In the genomic region with DNA sequence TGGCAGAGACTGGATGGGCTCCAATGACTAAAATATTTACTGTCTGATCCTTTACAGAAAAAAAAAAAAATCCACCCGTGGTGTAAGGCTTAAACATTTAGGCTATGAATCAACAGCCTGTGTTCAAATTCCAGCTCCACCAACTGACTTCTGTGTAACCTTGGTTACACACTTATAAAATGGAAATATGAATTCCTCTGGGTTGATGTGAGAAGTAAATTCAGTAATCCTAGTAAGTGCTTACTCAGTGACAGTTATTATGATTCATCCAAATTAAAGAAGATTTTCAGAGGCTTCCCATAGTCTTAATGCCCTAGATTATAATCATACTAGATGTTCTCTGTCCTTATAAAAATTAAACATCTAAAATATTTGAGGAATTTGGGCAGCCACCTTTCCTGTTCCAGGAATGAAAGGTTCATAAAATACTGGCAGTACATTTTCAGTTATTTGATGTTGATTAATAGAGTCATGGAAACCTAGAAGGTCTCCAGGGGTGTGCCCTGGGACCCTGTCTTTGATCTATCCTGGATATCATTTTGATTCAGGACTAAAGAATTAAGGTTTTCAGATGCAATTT, we compare ENCODE assay signal across 2 cellular contexts.
TF ChIP-seq lines count a peak whose summit lies in the region.

No MANE protein-coding gene starts in this region.

TF ChIP-seq in SK-N-SH treated with all-trans-retinoic acid at 6 μM for 48 hours, 23 proteins besides CTCF, POLR2A, EP300 and RAD21 (continued from another document):
- TF ChIP-seq, protein P1, sequence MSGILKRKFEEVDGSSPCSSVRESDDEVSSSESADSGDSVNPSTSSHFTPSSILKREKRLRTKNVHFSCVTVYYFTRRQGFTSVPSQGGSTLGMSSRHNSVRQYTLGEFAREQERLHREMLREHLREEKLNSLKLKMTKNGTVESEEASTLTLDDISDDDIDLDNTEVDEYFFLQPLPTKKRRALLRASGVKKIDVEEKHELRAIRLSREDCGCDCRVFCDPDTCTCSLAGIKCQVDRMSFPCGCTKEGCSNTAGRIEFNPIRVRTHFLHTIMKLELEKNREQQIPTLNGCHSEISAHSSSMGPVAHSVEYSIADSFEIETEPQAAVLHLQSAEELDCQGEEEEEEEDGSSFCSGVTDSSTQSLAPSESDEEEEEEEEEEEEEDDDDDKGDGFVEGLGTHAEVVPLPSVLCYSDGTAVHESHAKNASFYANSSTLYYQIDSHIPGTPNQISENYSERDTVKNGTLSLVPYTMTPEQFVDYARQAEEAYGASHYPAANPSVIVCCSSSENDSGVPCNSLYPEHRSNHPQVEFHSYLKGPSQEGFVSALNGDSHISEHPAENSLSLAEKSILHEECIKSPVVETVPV (CRISPR knock-in tag; IDR thresholded peaks at IDR 0.05) = peak; percentile 75; the same call in 1 of the 2 replicates
- peak; percentile 84; the same call in 1 of the 2 replicates for TF ChIP-seq TOX (CRISPR knock-in tag; IDR thresholded peaks at IDR 0.05; ENCODE audit: borderline replicate concordance)
- TF ChIP-seq ZNF8 (CRISPR knock-in tag; IDR thresholded peaks at IDR 0.05) = peak; percentile 20; the same call in 1 of the 2 replicates
- no peak for TF ChIP-seq PPARA (CRISPR knock-in tag; IDR thresholded peaks at IDR 0.05; ENCODE audit: borderline replicate concordance)
- no peak for TF ChIP-seq ZFP3 (CRISPR knock-in tag; IDR thresholded peaks at IDR 0.05)
- TF ChIP-seq RARB (CRISPR knock-in tag; IDR thresholded peaks at IDR 0.05) = peak; percentile 86; the same call in 1 of the 2 replicates
- TF ChIP-seq TSHZ2 (CRISPR knock-in tag; IDR thresholded peaks at IDR 0.05) = no peak
- no peak for TF ChIP-seq ZFP30 (CRISPR knock-in tag; IDR thresholded peaks at IDR 0.05)
- TF ChIP-seq ISL1 (CRISPR knock-in tag; IDR thresholded peaks at IDR 0.05) = peak; percentile 100
- no peak for TF ChIP-seq OSR1 (CRISPR knock-in tag; IDR thresholded peaks at IDR 0.05)
- peak; percentile 94 for TF ChIP-seq ZC3H10 (CRISPR knock-in tag; IDR thresholded peaks at IDR 0.05)
- TF ChIP-seq ZNF565 (CRISPR knock-in tag; conservative IDR thresholded peaks at IDR 0.05; ENCODE audit: low read depth) = no peak
- no peak for TF ChIP-seq TCF4 (CRISPR knock-in tag; IDR thresholded peaks at IDR 0.05; ENCODE audit: borderline replicate concordance)
- TF ChIP-seq CSDC2 (CRISPR knock-in tag; IDR thresholded peaks at IDR 0.05) = no peak
- no peak for TF ChIP-seq SNAI2 (CRISPR knock-in tag; IDR thresholded peaks at IDR 0.05)
- no peak for TF ChIP-seq POU6F1 (CRISPR knock-in tag; IDR thresholded peaks at IDR 0.05; ENCODE audit: borderline replicate concordance, low read depth)

TF ChIP-seq in WTC11, 78 proteins besides CTCF, POLR2A, EP300 and RAD21 (continued from another document):
- TF ChIP-seq HMGA2 (CRISPR knock-in tag; IDR thresholded peaks at IDR 0.05) = no peak
